ENCODE assay signal across 10 cellular contexts in genomic region chr19:40623403-40624239, GRCh38. TPM values are rescaled to one million over a fixed set of nuclear protein-coding genes. Genes with fewer than 3 reads are reported as not detected.
DNase-seq lines count a peak whose midpoint lies in the region; ATAC-seq and TF ChIP-seq lines count a peak whose summit lies in the region.
"Had no signal": no experiment of that assay in that cellular context is flagged by ENCODE, and none has a peak within 500 bp of the region (broad histone marks: within the 10 kb centered on the region; RNA-seq: fewer than 3 reads in every experiment).

No MANE protein-coding gene starts in this region.

- no peaks in the 10 kb centered on the region for H3K9me2 ChIP-seq in OCI-LY7 (ENCODE audit: insufficient read depth, low read length)

- no TSS peak for BruUV-seq in mammary epithelial cell (replicated peaks; lab: Mats Ljungman, UMichigan)
- BruUV-seq in OCI-LY7 (replicated peaks; lab: Mats Ljungman, UMichigan), result no TSS peak

- dilution Hi-C loops in mammary epithelial cell (cut with HindIII; ENCODE audit: low sequenced_read_pairs), result no loop called here

- DNase-seq in T47D (ENCODE audit: low read depth in 1 of 2, low spot score in 1 of 2) (peak; percentile 82 to 85), mammary epithelial cell (no peak), OCI-LY7 (ENCODE audit: low spot score) (peak; percentile 77), foreskin keratinocyte (peak in 1 of 2 donors; percentile 59), transverse colon (peak; percentile 85), ureter (ENCODE audit: low spot score) (no peak), head of caudate nucleus (no peak)
- DNase-seq: T-helper 2 cell had no signal

- ATAC-seq in foreskin keratinocyte (peak; percentile 84), HG03565 (IDR thresholded peaks at IDR 0.05; ENCODE audit: unreplicated experiment) (no peak)

- POLR2A ChIA-PET in OCI-LY7 (lab: Charles Lee), result no interaction called here

- H3K27ac ChIP-seq in mammary epithelial cell (ENCODE audit: insufficient read depth, low read depth, low read length) (no peak overlapping the region), OCI-LY7 (ENCODE audit: low read depth, low read length, poor library complexity, severe bottlenecking) (no peak overlapping the region), foreskin keratinocyte (no peak overlapping the region), transverse colon (no peak overlapping the region)
- H3K27ac ChIP-seq: BLaER1 treated with 17β-estradiol and CSF1 and Interleukin-3, amounts not matched to agents 10 nM and 100 nM had no signal

- H3K4me2 ChIP-seq in mammary epithelial cell (ENCODE audit: insufficient read depth, low read depth, low read length) (no peak overlapping the region), OCI-LY7 (ENCODE audit: low read length) (no peak overlapping the region)
- H3K4me2 ChIP-seq: BLaER1 treated with 17β-estradiol and CSF1 and Interleukin-3, amounts not matched to agents 10 nM and 100 nM had no signal

- in situ Hi-C loops in T47D (cut with HindIII; ENCODE audit: low pct_unique_long_range_greater_than_20kb, low sequenced_read_pairs) (no loop called here), mammary epithelial cell (cut with MboI; ENCODE audit: low sequenced_read_pairs in 2 of 2) (loop anchor here in 1 of 2 donors (25.0 kb wide), 1 partner anchor 311 kb away; no protein-coding TSS in a partner anchor), transverse colon (cut with MboI; ENCODE audit: low pct_ligation_motif_present in 1 of 4, low pct_unique_long_range_greater_than_20kb in 1 of 4, low sequenced_read_pairs in 3 of 4) (no loop called here)

- no peak overlapping the region for H2AFZ ChIP-seq in mammary epithelial cell (ENCODE audit: low read depth, low read length)
- H2AFZ ChIP-seq in OCI-LY7 (ENCODE audit: low read length), result no peak overlapping the region

- WGBS in mammary epithelial cell (ENCODE audit: low coverage, missing lambda C conversion rate), result 85% methylated on average over 24 of the region's 41 CpGs
- WGBS in transverse colon (ENCODE audit: low coverage in 1 of 2), 2 donors, result 60% methylated on average over 40 of the region's 41 CpGs; no CpG with 5 or more reads in 1 of the 2 donors

- no peaks in the 10 kb centered on the region for H4K20me1 ChIP-seq in mammary epithelial cell (ENCODE audit: insufficient read depth, low read length)
- no peaks in the 10 kb centered on the region for H4K20me1 ChIP-seq in OCI-LY7 (ENCODE audit: insufficient read depth, low read length)

- CTCF ChIA-PET in mammary epithelial cell (lab: Charles Lee; ENCODE audit: low non-redundant PET), result no interaction called here
- CTCF ChIA-PET in OCI-LY7 (lab: Charles Lee; ENCODE audit: unreplicated experiment), result no interaction called here

- H3K4me1 ChIP-seq in mammary epithelial cell (ENCODE audit: insufficient read depth, low read length), result no peaks in the 10 kb centered on the region
- no peaks in the 10 kb centered on the region for H3K4me1 ChIP-seq in OCI-LY7 (ENCODE audit: insufficient read depth, low read length, poor library complexity, severe bottlenecking)
- H3K4me1 ChIP-seq in foreskin keratinocyte, result no peaks in the 10 kb centered on the region
- no peaks in the 10 kb centered on the region for H3K4me1 ChIP-seq in transverse colon

- H3K4me3 ChIP-seq in mammary epithelial cell (replicated peaks in 1 of 3; ENCODE audit: insufficient read depth in 1 of 3, low read depth in 2 of 3, low read length in 3 of 3) (no peak overlapping the region), OCI-LY7 (ENCODE audit: low read depth, low read length, poor library complexity, severe bottlenecking) (no peak overlapping the region), transverse colon (no peak overlapping the region)
- H3K4me3 ChIP-seq: BLaER1 treated with 17β-estradiol and CSF1 and Interleukin-3, amounts not matched to agents 10 nM and 100 nM had no signal

- intact Hi-C loops in mammary epithelial cell (cut with micrococcal nuclease) (no loop called here), OCI-LY7 (cut with micrococcal nuclease; ENCODE audit: unreplicated experiment) (no loop called here), transverse colon (cut with DNase I; ENCODE audit: low total_unique reads) (no loop called here), head of caudate nucleus (cut with DNase I) (no loop called here)

- TF ChIP-seq EP300 in transverse colon (IDR thresholded peaks at IDR 0.05; ENCODE audit: low read depth), result no peak

- H3K9me3 ChIP-seq in mammary epithelial cell (replicated peaks; ENCODE audit: insufficient read depth, low read length), result no peaks in the 10 kb centered on the region
- H3K9me3 ChIP-seq in OCI-LY7 (ENCODE audit: low read length), result no peaks in the 10 kb centered on the region
- no peaks in the 10 kb centered on the region for H3K9me3 ChIP-seq in transverse colon
- H3K9me3 ChIP-seq: BLaER1 treated with 17β-estradiol and CSF1 and Interleukin-3, amounts not matched to agents 10 nM and 100 nM had no signal

- H3K79me2 ChIP-seq in mammary epithelial cell (ENCODE audit: insufficient read depth, low read length) (no peaks in the 10 kb centered on the region), OCI-LY7 (ENCODE audit: insufficient read depth, low read depth, low read length) (no peaks in the 10 kb centered on the region)

- TF ChIP-seq CTCF in mammary epithelial cell (conservative IDR thresholded peaks at IDR 0.05 in 1 of 2, IDR thresholded peaks at IDR 0.05 in 1 of 2; ENCODE audit: extremely low read depth in 1 of 2, insufficient read depth in 1 of 2, low read depth in 1 of 2, low read length in 2 of 2) (no peak), OCI-LY7 (conservative IDR thresholded peaks at IDR 0.05; ENCODE audit: low read length) (no peak), foreskin keratinocyte (conservative IDR thresholded peaks at IDR 0.05) (no peak), transverse colon (IDR thresholded peaks at IDR 0.05) (no peak)

- no peak overlapping the region for H3K9ac ChIP-seq in mammary epithelial cell (ENCODE audit: insufficient read depth, low read length)
- H3K9ac ChIP-seq: BLaER1 treated with 17β-estradiol and CSF1 and Interleukin-3, amounts not matched to agents 10 nM and 100 nM had no signal

- H3K27me3 ChIP-seq in mammary epithelial cell (ENCODE audit: insufficient read depth, low read length), result no peaks in the 10 kb centered on the region
- no peaks in the 10 kb centered on the region for H3K27me3 ChIP-seq in foreskin keratinocyte
- H3K27me3 ChIP-seq in transverse colon, result no peaks in the 10 kb centered on the region
- H3K27me3 ChIP-seq: BLaER1 treated with 17β-estradiol and CSF1 and Interleukin-3, amounts not matched to agents 10 nM and 100 nM had no signal

- peaks cover 26% of the 10 kb centered on the region for H3K36me3 ChIP-seq in mammary epithelial cell (ENCODE audit: insufficient read depth, low read length)
- H3K36me3 ChIP-seq in OCI-LY7 (ENCODE audit: insufficient read depth, low read length), result peaks cover 28% of the 10 kb centered on the region
- peaks cover 0 to 21% (median 5%) of the 10 kb centered on the region in 4 donors for H3K36me3 ChIP-seq in transverse colon

- no peak for TF ChIP-seq POLR2A in transverse colon (IDR thresholded peaks at IDR 0.05)

RNA-seq across cellular contexts. Expression of gene LTBP4, which starts 22.5 kb away (rescaled TPM):
- total RNA-seq in mammary epithelial cell, result 100 to 1,000 TPM in 1 of 2 donors, 10 to 100 TPM in 1; 27.5 to 148 TPM
- 34.0 TPM for polyA plus RNA-seq in mammary epithelial cell
- 75.7 TPM for polyA minus RNA-seq in mammary epithelial cell
- 22.1 and 44.5 TPM in 2 replicates for total RNA-seq in OCI-LY7 (2014; rRNA removed; shearing (Covaris generic))
- total RNA-seq in OCI-LY7 (2022), result 108 and 121 TPM in 2 replicates
- total RNA-seq in foreskin keratinocyte, result 39.5 and 42.9 TPM in 2 replicates
- 50.6 and 51.1 TPM in 2 replicates for polyA plus RNA-seq in foreskin keratinocyte
- total RNA-seq in transverse colon, result 100 to 1,000 TPM; 122 to 477 (median 253) TPM
- total RNA-seq in ureter, result 239 TPM

RNA-seq across cellular contexts. Expression of gene SHKBP1, which starts 46.9 kb away (rescaled TPM):
- total RNA-seq in mammary epithelial cell, result 10 to 100 TPM; 21.0 to 57.9 TPM
- 44.4 TPM for polyA plus RNA-seq in mammary epithelial cell
- polyA minus RNA-seq in mammary epithelial cell, result 68.1 TPM
- 42.0 and 49.4 TPM in 2 replicates for total RNA-seq in OCI-LY7 (2014; rRNA removed; shearing (Covaris generic))
- 115 and 130 TPM in 2 replicates for total RNA-seq in OCI-LY7 (2022)
- 53.0 and 64.8 TPM in 2 replicates for total RNA-seq in foreskin keratinocyte
- polyA plus RNA-seq in foreskin keratinocyte, result 87.0 and 108 TPM in 2 replicates
- 100 to 1,000 TPM in 1 of 4 donors, 10 to 100 TPM in 3; 58.7 to 111 (median 60.9) TPM for total RNA-seq in transverse colon
- 61.2 TPM for total RNA-seq in ureter

Comparison
In these comparisons a context has a peak if more than half of its experiments do, and no peak if none do; other contexts are left out.
1. DNase-seq: peak in T47D (2 of 2), OCI-LY7 (single experiment) and transverse colon (single experiment); none in mammary epithelial cell (single experiment), ureter (single experiment) and head of caudate nucleus (0 of 42).